ENCODE assay signal across 7 cellular contexts in the genomic region with DNA sequence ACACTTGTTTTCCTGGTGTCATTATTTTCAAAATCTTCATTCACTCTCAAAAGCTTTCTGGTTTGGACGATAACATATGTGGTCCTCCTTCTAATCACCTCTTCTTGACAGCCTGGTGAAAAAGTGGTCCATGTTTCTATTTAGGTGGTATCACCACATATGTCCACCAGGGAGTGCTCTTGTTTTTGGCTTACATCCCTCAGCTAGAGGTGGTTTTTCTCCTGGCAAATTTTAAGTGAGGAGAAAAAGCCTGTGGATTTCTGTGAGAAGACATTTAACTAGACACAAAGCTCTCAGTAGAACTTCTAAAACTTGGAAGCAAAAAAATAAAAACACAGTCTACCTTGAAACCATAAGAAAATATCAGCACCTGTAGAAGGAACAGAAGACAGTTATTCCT. TPM values are rescaled to one million over a fixed set of nuclear protein-coding genes. Genes with fewer than 3 reads are reported as not detected.
DNase-seq lines count a peak whose midpoint lies in the region; ATAC-seq and TF ChIP-seq lines count a peak whose summit lies in the region.

No MANE protein-coding gene starts in this region.

- DNase-seq in LoVo (ENCODE audit: low spot score) (peak; percentile 15), adipocyte (ENCODE audit: low read depth) (peak; percentile 67), GF-D8 (lab: John Stamatoyannopoulos, UW) (no peak)
- DNase-seq in effector CD4-positive, alpha-beta T cell, result no peak

- no peak overlapping the region for H3K27ac ChIP-seq in liver (ENCODE audit: low read depth in 1 of 2, low read length in 2 of 2)

- H3K27me3 ChIP-seq in adipocyte (replicated peaks; ENCODE audit: control insufficient read depth, insufficient read depth, low read length) (peaks cover 19% of the 10 kb centered on the region), liver (ENCODE audit: control insufficient read depth in 4 of 4, insufficient read depth in 4 of 4, low read length in 3 of 4) (no peaks in the 10 kb centered on the region)

- H3K9me3 ChIP-seq in adipocyte (ENCODE audit: control insufficient read depth, low read length), result no peaks in the 10 kb centered on the region
- no peaks in the 10 kb centered on the region for H3K9me3 ChIP-seq in liver (ENCODE audit: control insufficient read depth in 4 of 4, low read length in 3 of 4)

- H3K4me3 ChIP-seq in GM12875 (ENCODE audit: low read depth, low read length) (no peak overlapping the region), adipocyte (ENCODE audit: low read length) (no peak overlapping the region), liver (ENCODE audit: low read depth in 1 of 3, low read length in 3 of 3) (no peak overlapping the region)

- no peak overlapping the region for H3K9ac ChIP-seq in adipocyte (ENCODE audit: low read length)
- no peak overlapping the region for H3K9ac ChIP-seq in liver (ENCODE audit: low read depth in 1 of 2, low read length in 2 of 2)

- no peak for ATAC-seq in GM21515 (IDR thresholded peaks at IDR 0.05; ENCODE audit: unreplicated experiment)

- H3K36me3 ChIP-seq in adipocyte (ENCODE audit: control insufficient read depth, insufficient read depth, low read length, severe bottlenecking) (no peaks in the 10 kb centered on the region), liver (ENCODE audit: control insufficient read depth in 4 of 4, insufficient read depth in 3 of 4, low read depth in 1 of 4, low read length in 3 of 4) (no peaks in the 10 kb centered on the region)

- H3K4me1 ChIP-seq in adipocyte (ENCODE audit: control insufficient read depth, insufficient read depth, low read length) (no peaks in the 10 kb centered on the region), liver (ENCODE audit: control insufficient read depth in 4 of 4, insufficient read depth in 4 of 4, low read length in 3 of 4) (no peaks in the 10 kb centered on the region)

- 9% methylated on average over 1 of the region's 1 CpG for WGBS in liver

- TF ChIP-seq CTCF in GM12875 (IDR thresholded peaks at IDR 0.05; ENCODE audit: borderline replicate concordance, insufficient read depth, low read depth, low read length) (peak; percentile 44; the same call in 1 of the 2 replicates), liver (IDR thresholded peaks at IDR 0.05; ENCODE audit: low read depth, low read length, missing input control) (peak; percentile 24)

- peak; percentile 54 to 74 for TF ChIP-seq RAD21 in liver (IDR thresholded peaks at IDR 0.05)

TF ChIP-seq in liver, 16 proteins besides CTCF, POLR2A, EP300 and RAD21:
- TF ChIP-seq, protein P1, sequence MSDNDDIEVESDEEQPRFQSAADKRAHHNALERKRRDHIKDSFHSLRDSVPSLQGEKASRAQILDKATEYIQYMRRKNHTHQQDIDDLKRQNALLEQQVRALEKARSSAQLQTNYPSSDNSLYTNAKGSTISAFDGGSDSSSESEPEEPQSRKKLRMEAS (IDR thresholded peaks at IDR 0.05), result no peak

RNA-seq across cellular contexts. Expression of a gene that starts 58.0 kb away (rescaled TPM):
- under 1 TPM in 1 of 2 donors, not detected in 1; 0.08 TPM for total RNA-seq in liver
- under 1 TPM; 0.01 to 0.03 TPM for polyA plus RNA-seq in liver

Comparison
In these comparisons a context has a peak if more than half of its experiments do, and no peak if none do; other contexts are left out.
1. DNase-seq: peak in LoVo (single experiment) and adipocyte (single experiment); none in GF-D8 (single experiment) and effector CD4-positive, alpha-beta T cell (single experiment).